In genomic region chr11:123193742-123194141, GRCh38 we compare ENCODE assay signal across 9 cellular contexts. TPM values are rescaled to one million over a fixed set of nuclear protein-coding genes. Genes with fewer than 3 reads are reported as not detected.
DNase-seq lines count a peak whose midpoint lies in the region; ATAC-seq and TF ChIP-seq lines count a peak whose summit lies in the region.
"Had no signal": no experiment of that assay in that cellular context is flagged by ENCODE, and none has a peak within 500 bp of the region (broad histone marks: within the 10 kb centered on the region; RNA-seq: fewer than 3 reads in every experiment).

No MANE protein-coding gene starts in this region.

- TF ChIP-seq POLR2A in breast epithelium (IDR thresholded peaks at IDR 0.05) (no peak), stomach (IDR thresholded peaks at IDR 0.05) (no peak), body of pancreas (IDR thresholded peaks at IDR 0.05) (no peak)

- no peak for TF ChIP-seq EP300 in stomach (IDR thresholded peaks at IDR 0.05)

- intact Hi-C loops in breast epithelium (cut with DNase I; ENCODE audit: low total_unique reads) = no loop called here
- intact Hi-C loops in left lung (cut with DNase I) = no loop called here
- intact Hi-C loops in stomach (cut with DNase I; ENCODE audit: low total_unique reads) = no loop called here
- intact Hi-C loops in body of pancreas (cut with DNase I) = no loop called here

- POLR2A ChIA-PET in HEK293 (lab: Yijun Ruan, JAX) = no interaction called here

- WGBS in stomach, 5 donors = 37 to 64% (median 55%) methylated on average over 4 of the region's 4 CpGs
- 69 to 80% methylated on average over 4 of the region's 4 CpGs for WGBS in body of pancreas, 2 donors

- ATAC-seq in left lung (peak; percentile 11), body of pancreas (no peak), GM21526 (IDR thresholded peaks at IDR 0.05; ENCODE audit: low FRiP score, unreplicated experiment) (no peak)
- ATAC-seq: pancreas had no signal

- DNase-seq in breast epithelium (ENCODE audit: low spot score in 2 of 2) (no peak), left lung (no peak), stomach (no peak), activated gamma-delta T cell (lab: John Stamatoyannopoulos, UW) (no peak), body of pancreas (no peak), NCI-H2029 (lab: John Stamatoyannopoulos, UW) (no peak)
- DNase-seq: pancreas had no signal

- H3K9me3 ChIP-seq in HEK293 (ENCODE audit: control insufficient read depth, insufficient read depth, low read depth, low read length) (no peaks in the 10 kb centered on the region), breast epithelium (no peaks in the 10 kb centered on the region), left lung (no peaks in the 10 kb centered on the region), stomach (no peaks in the 10 kb centered on the region), body of pancreas (no peaks in the 10 kb centered on the region)
- H3K9me3 ChIP-seq: pancreas had no signal

- H3K27ac ChIP-seq in HEK293 (ENCODE audit: extremely low read depth, low read depth, low read length) (no peak overlapping the region), breast epithelium (peak overlapping the region; percentile 83 to 93), left lung (peak overlapping the region in 1 of 2 donors; percentile 50), stomach (peak overlapping the region; percentile 44 to 90 (median 81)), body of pancreas (no peak overlapping the region)
- H3K27ac ChIP-seq: pancreas had no signal

- H3K27me3 ChIP-seq in breast epithelium (peaks cover 3 to 8% of the 10 kb centered on the region in 2 donors), left lung (peaks cover 28 to 94% of the 10 kb centered on the region in 2 donors), stomach (peaks cover 0 to 80% (median 31%) of the 10 kb centered on the region in 3 donors), body of pancreas (no peaks in the 10 kb centered on the region)
- H3K27me3 ChIP-seq: pancreas had no signal

- CTCF ChIA-PET in HEK293 (lab: Yijun Ruan, JAX) = interaction anchor here (0.8 to 1.0 kb wide), 2 partner anchors 82 to 90 kb away, joined by 3 to 4 read pairs; no protein-coding TSS in a partner anchor

- H3K4me1 ChIP-seq in HEK293 (ENCODE audit: control insufficient read depth, insufficient read depth, low read length) (no peaks in the 10 kb centered on the region; the same call in 1 of the 2 replicates), breast epithelium (peaks cover 0 to 4% of the 10 kb centered on the region in 2 donors), left lung (peaks cover 5 to 15% of the 10 kb centered on the region in 2 donors), stomach (peaks cover 13 to 60% (median 19%) of the 10 kb centered on the region in 4 donors), body of pancreas (peaks cover 18% of the 10 kb centered on the region)
- H3K4me1 ChIP-seq: pancreas had no signal

- H3K36me3 ChIP-seq in HEK293 (ENCODE audit: control insufficient read depth in 2 of 2, insufficient read depth in 1 of 2, low read length in 2 of 2) = no peaks in the 10 kb centered on the region
- no peaks in the 10 kb centered on the region for H3K36me3 ChIP-seq in breast epithelium
- H3K36me3 ChIP-seq in left lung = no peaks in the 10 kb centered on the region
- H3K36me3 ChIP-seq in stomach = no peaks in the 10 kb centered on the region
- H3K36me3 ChIP-seq in body of pancreas (replicated peaks in 1 of 2; ENCODE audit: insufficient read depth in 1 of 2, low read depth in 2 of 2) = no peaks in the 10 kb centered on the region
- H3K36me3 ChIP-seq: pancreas had no signal

- H3K4me3 ChIP-seq in HEK293 (ENCODE audit: low read depth, low read length) = no peak overlapping the region
- peak overlapping the region; percentile 55 to 83 (median 65) for H3K4me3 ChIP-seq in breast epithelium
- H3K4me3 ChIP-seq in left lung = peak overlapping the region; percentile 21 to 31
- H3K4me3 ChIP-seq in stomach = peak overlapping the region; percentile 42 to 52 (median 50)
- H3K4me3 ChIP-seq in body of pancreas = no peak overlapping the region

- no peak for TF ChIP-seq CTCF in HEK293 (tag by site-specific recombination; IDR thresholded peaks at IDR 0.05)
- no peak for TF ChIP-seq CTCF in breast epithelium (IDR thresholded peaks at IDR 0.05)
- no peak for TF ChIP-seq CTCF in left lung (IDR thresholded peaks at IDR 0.05)
- TF ChIP-seq CTCF in stomach (IDR thresholded peaks at IDR 0.05) = no peak
- no peak for TF ChIP-seq CTCF in body of pancreas (IDR thresholded peaks at IDR 0.05)

TF ChIP-seq in HEK293, 187 proteins besides CTCF, POLR2A, EP300 and RAD21:
- TF ChIP-seq ZBTB48 (tag by site-specific recombination; IDR thresholded peaks at IDR 0.05) (peak; percentile 97), ZSCAN30 (tag by site-specific recombination; IDR thresholded peaks at IDR 0.05) (no peak)

RNA-seq across cellular contexts. Expression of gene CLMP, which starts 1.3 kb away (rescaled TPM):
- 100 to 1,000 TPM in 1 of 3 donors, 10 to 100 TPM in 2; 70.8 to 241 (median 82.9) TPM for total RNA-seq in breast epithelium
- 10 to 100 TPM; 20.4 to 22.5 TPM for total RNA-seq in left lung
- total RNA-seq in stomach = 10 to 100 TPM; 37.8 to 81.2 (median 46.7) TPM
- polyA plus RNA-seq in stomach = 10 to 100 TPM in 2 of 3 donors, 1 to 10 TPM in 1; 4.9 to 16.2 (median 13.5) TPM
- total RNA-seq in body of pancreas = 10 to 100 TPM; 10.1 to 22.1 TPM

Comparison
In these comparisons a context has a peak if more than half of its experiments do, and no peak if none do; other contexts are left out.
1. H3K27ac ChIP-seq: peak in breast epithelium (2 of 2) and stomach (5 of 5); none in HEK293 (single experiment) and body of pancreas (0 of 4).
2. H3K4me3 ChIP-seq: peak in breast epithelium (3 of 3), left lung (2 of 2) and stomach (4 of 4); none in HEK293 (single experiment) and body of pancreas (0 of 2).